9 cellular contexts compared by ENCODE assay signal in genomic region chr9:134243778-134244467, GRCh38.
DNase-seq lines count a peak whose midpoint lies in the region; ATAC-seq and TF ChIP-seq lines count a peak whose summit lies in the region.
"Had no signal": no experiment of that assay in that cellular context is flagged by ENCODE, and none has a peak within 500 bp of the region (broad histone marks: within the 10 kb centered on the region; RNA-seq: fewer than 3 reads in every experiment).

No MANE protein-coding gene starts in this region.

- H4K20me1 ChIP-seq in fibroblast of lung (ENCODE audit: control insufficient read depth, extremely low read depth, insufficient read depth, low read length): no peaks in the 10 kb centered on the region

- intact Hi-C loops in uterus (cut with DNase I; ENCODE audit: low total_unique reads): no loop called here

- H3K79me2 ChIP-seq in fibroblast of lung (ENCODE audit: control insufficient read depth, insufficient read depth, low read length): no peaks in the 10 kb centered on the region

- H2AFZ ChIP-seq in fibroblast of lung (ENCODE audit: low read length): no peak overlapping the region

- no peak for TF ChIP-seq POLR2A in uterus (IDR thresholded peaks at IDR 0.05)

- H3K4me2 ChIP-seq in fibroblast of lung (ENCODE audit: extremely low read depth, insufficient read depth, low read length): no peak overlapping the region

- no peak overlapping the region for H3K27ac ChIP-seq in fibroblast of lung (ENCODE audit: insufficient read depth, low read length)
- no peak overlapping the region for H3K27ac ChIP-seq in uterus
- H3K27ac ChIP-seq: tibial nerve had no signal

- H3K4me1 ChIP-seq in fibroblast of lung (ENCODE audit: control insufficient read depth, extremely low read depth, insufficient read depth, low read length): no peaks in the 10 kb centered on the region
- no peaks in the 10 kb centered on the region for H3K4me1 ChIP-seq in uterus
- H3K4me1 ChIP-seq: tibial nerve had no signal

- TF ChIP-seq CTCF in GM10266 (IDR thresholded peaks at IDR 0.05; ENCODE audit: control insufficient read depth, insufficient read depth, low read depth, missing control alignments) (no peak), fibroblast of lung (conservative IDR thresholded peaks at IDR 0.05 in 1 of 2, IDR thresholded peaks at IDR 0.05 in 1 of 2; ENCODE audit: low read depth in 1 of 2, low read length in 2 of 2) (no peak), uterus (IDR thresholded peaks at IDR 0.05) (no peak)

- H3K4me3 ChIP-seq in fibroblast of lung (replicated peaks in 1 of 4; ENCODE audit: control extremely low read depth in 1 of 4, insufficient read depth in 1 of 4, low read depth in 3 of 4, low read length in 4 of 4) (no peak overlapping the region), uterus (no peak overlapping the region), H7 (ENCODE audit: insufficient read depth, low read depth, low read length) (no peak overlapping the region)
- H3K4me3 ChIP-seq: tibial nerve had no signal

- no peaks in the 10 kb centered on the region for H3K36me3 ChIP-seq in fibroblast of lung (ENCODE audit: control insufficient read depth, insufficient read depth, low read length)
- H3K36me3 ChIP-seq in uterus: no peaks in the 10 kb centered on the region
- H3K36me3 ChIP-seq in H7 (replicated peaks; ENCODE audit: control insufficient read depth, insufficient read depth, low read length): no peaks in the 10 kb centered on the region
- H3K36me3 ChIP-seq: tibial nerve had no signal

- H3K9me3 ChIP-seq in fibroblast of lung (ENCODE audit: control insufficient read depth, insufficient read depth, low read depth, low read length) (no peaks in the 10 kb centered on the region), uterus (peaks cover 0 to 3% of the 10 kb centered on the region in 2 donors)

- no peak for ATAC-seq in GM18909 (IDR thresholded peaks at IDR 0.05; ENCODE audit: poor library complexity, unreplicated experiment)

- DNase-seq in GM10266 (ENCODE audit: extremely low spot score) (peak; percentile 83), SKM-1 (lab: John Stamatoyannopoulos, UW; ENCODE audit: unreplicated experiment) (peak; percentile 95), fibroblast of lung (ENCODE audit: low read depth in 2 of 2) (peak; percentile 5 to 12), uterus (no peak), H7 (no peak), COR-L47 (lab: John Stamatoyannopoulos, UW) (no peak)
- DNase-seq in stimulated activated CD4-positive, alpha-beta T cell treated with anti-CD3 and anti-CD28 coated beads, Interleukin-2, amount 100 ng/mL, for 4 hours (ENCODE audit: low read depth): peak; percentile 24

- H3K9ac ChIP-seq in fibroblast of lung (ENCODE audit: insufficient read depth, low read length): no peak overlapping the region

- peaks cover 3% of the 10 kb centered on the region for H3K27me3 ChIP-seq in fibroblast of lung (ENCODE audit: control insufficient read depth, insufficient read depth, low read length)
- H3K27me3 ChIP-seq in uterus: no peaks in the 10 kb centered on the region
- no peaks in the 10 kb centered on the region for H3K27me3 ChIP-seq in H7 (ENCODE audit: control insufficient read depth, insufficient read depth, low read length)
- H3K27me3 ChIP-seq: tibial nerve had no signal

Comparison
In these comparisons a context has a peak if more than half of its experiments do, and no peak if none do; other contexts are left out.
1. DNase-seq: peak in GM10266 (single experiment), SKM-1 (single experiment), fibroblast of lung (2 of 2) and stimulated activated CD4-positive, alpha-beta T cell treated with anti-CD3 and anti-CD28 coated beads, Interleukin-2, amount 100 ng/mL, for 4 hours (single experiment); none in uterus (0 of 2), H7 (single experiment) and COR-L47 (single experiment).